ENCODE assay signal across 23 cellular contexts in genomic region chr18:49500136-49500921, GRCh38. TPM values are rescaled to one million over a fixed set of nuclear protein-coding genes. Genes with fewer than 3 reads are reported as not detected.
DNase-seq lines count a peak whose midpoint lies in the region; ATAC-seq, FAIRE-seq and TF ChIP-seq lines count a peak whose summit lies in the region.
"Had no signal": no experiment of that assay in that cellular context is flagged by ENCODE, and none has a peak within 500 bp of the region (broad histone marks: within the 10 kb centered on the region; RNA-seq: fewer than 3 reads in every experiment).

No MANE protein-coding gene starts in this region.

- no peak overlapping the region for H2AK9ac ChIP-seq in IMR-90 (replicated peaks; ENCODE audit: low read depth, low read length, poor library complexity)

- H4K5ac ChIP-seq in IMR-90 (ENCODE audit: low read depth, low read length) (no peak overlapping the region), H1 (ENCODE audit: insufficient read length, low read depth, low read length) (no peak overlapping the region)

- H2BK12ac ChIP-seq in H1 (ENCODE audit: low read depth, low read length) = no peak overlapping the region

- H2AK5ac ChIP-seq in IMR-90 (ENCODE audit: low read depth, low read length) (no peak overlapping the region), H1 (ENCODE audit: low read depth, low read length) (no peak overlapping the region)

- no TSS peak for BruUV-seq in IMR-90 (replicated peaks; lab: Mats Ljungman, UMichigan)

- peaks cover 1% of the 10 kb centered on the region; the same call in 1 of the 2 replicates for H3K4me1 ChIP-seq in IMR-90 (ENCODE audit: control insufficient read depth, insufficient read depth, low read length)
- peaks cover 2 to 9% (median 9%) of the 10 kb centered on the region in 4 experiments; a peak in 3 of 7 replicates for H3K4me1 ChIP-seq in H1 (replicated peaks in 1 of 4; ENCODE audit: control insufficient read depth in 3 of 4, insufficient read depth in 4 of 4, low read length in 3 of 4)

- H2BK5ac ChIP-seq in IMR-90 (ENCODE audit: low read depth, low read length, poor library complexity, severe bottlenecking) (no peak overlapping the region), H1 (ENCODE audit: low read depth, low read length) (no peak overlapping the region)

- no peak overlapping the region for H3K4me3 Mint-ChIP-seq in CD4-positive, alpha-beta T cell
- H3K4me3 Mint-ChIP-seq: activated CD8-positive, alpha-beta T cell treated with anti-CD3 and anti-CD28 coated beads for 36 hours; IgD-negative memory B cell; stimulated activated memory B cell treated with anti-CD40 and anti-IgM and Interleukin-4, amounts not matched to agents 10 μg/mL and 1 μg/mL and 100 μg/mL, for 72 hours had no signal

- H4K20me1 ChIP-seq in IMR-90 (ENCODE audit: insufficient read depth, low read length) (no peaks in the 10 kb centered on the region), H1 (replicated peaks in 1 of 2; ENCODE audit: control insufficient read depth in 1 of 2, insufficient read depth in 2 of 2, low read length in 2 of 2) (no peaks in the 10 kb centered on the region), neural cell (ENCODE audit: insufficient read depth) (no peaks in the 10 kb centered on the region)

- peak; percentile 59 for DNase-seq in ELF-1 (ENCODE audit: low read depth, low spot score)
- no peak for DNase-seq in IMR-90
- no peak for DNase-seq in H1 (ENCODE audit: low read depth in 1 of 2, low spot score in 2 of 2)
- no peak for DNase-seq in NCI-H510A treated with DMSO at 0.1 percent for 48 hours (lab: John Stamatoyannopoulos, UW)
- DNase-seq in SK-N-DZ (ENCODE audit: low spot score) = no peak
- DNase-seq in CD4-positive, alpha-beta T cell = no peak
- DNase-seq: activated CD4-positive, CD25-positive, alpha-beta regulatory T cell; activated CD8-positive, alpha-beta T cell treated with anti-CD3 and anti-CD28 coated beads for 36 hours; activated gamma-delta T cell treated with Interleukin-2 at 50 U/mL for 16 hours; caudate nucleus; effector CD4-positive, alpha-beta T cell; GDM1; left ventricle myocardium superior; MG63; NCI-H1694 treated with DMSO at 0.1 percent for 48 hours; stimulated activated CD4-positive, alpha-beta T cell treated with anti-CD3 and anti-CD28 coated beads, Interleukin-1b, Interleukin-23, amount 100 ng/mL, for 48 hours had no signal

- H2BK15ac ChIP-seq in IMR-90 (ENCODE audit: low read depth, low read length) (no peak overlapping the region), H1 (ENCODE audit: low read length) (no peak overlapping the region)

- no peak overlapping the region for H4K8ac ChIP-seq in IMR-90 (ENCODE audit: low read depth in 2 of 2, low read length in 2 of 2)
- H4K8ac ChIP-seq in H1 (ENCODE audit: extremely low read depth, insufficient read depth, low read length) = no peak overlapping the region

- H3K36me3 ChIP-seq in IMR-90 (ENCODE audit: control insufficient read depth, insufficient read depth, low read length) = no peaks in the 10 kb centered on the region
- no peaks in the 10 kb centered on the region for H3K36me3 ChIP-seq in H1 (ENCODE audit: control insufficient read depth in 2 of 4, insufficient read depth in 4 of 4, low read length in 3 of 4)
- no peaks in the 10 kb centered on the region for H3K36me3 ChIP-seq in neural cell (ENCODE audit: insufficient read depth, low read length)
- H3K36me3 ChIP-seq: MG63, thoracic aorta had no signal

- H2BK120ac ChIP-seq in IMR-90 (ENCODE audit: low read depth, low read length) (no peak overlapping the region), H1 (replicated peaks; ENCODE audit: low read depth, low read length) (no peak overlapping the region)

- peaks cover 19% of the 10 kb centered on the region for H3K27me3 ChIP-seq in IMR-90 (ENCODE audit: control insufficient read depth, insufficient read depth, low read length)
- no peaks in the 10 kb centered on the region for H3K27me3 ChIP-seq in H1 (replicated peaks in 1 of 4; ENCODE audit: control insufficient read depth in 3 of 4, extremely low read depth in 1 of 4, insufficient read depth in 3 of 4, low read length in 3 of 4)
- H3K27me3 ChIP-seq in neural cell (ENCODE audit: insufficient read depth, low read depth, low read length) = no peaks in the 10 kb centered on the region
- peaks cover 16% of the 10 kb centered on the region for H3K27me3 ChIP-seq in CD4-positive, alpha-beta T cell (ENCODE audit: control insufficient read depth, insufficient read depth, low read length)
- H3K27me3 ChIP-seq: MG63 had no signal

- WGBS in IMR-90 (ENCODE audit: extremely low coverage in 2 of 2, insufficient read length in 1 of 2), 2 experiments = 60% methylated on average over 1 of the region's 15 CpGs; no CpG with 5 or more reads in 1 of the 2 experiments
- 31% methylated on average over 15 of the region's 15 CpGs; no CpG with 5 or more reads in 1 of the 2 experiments for WGBS in H1 (ENCODE audit: extremely low coverage in 1 of 2, insufficient coverage in 1 of 2, insufficient read length in 1 of 2, insufficient replicate concordance in 2 of 2, low coverage in 1 of 2, low lambda C conversion rate in 2 of 2, missing lambda C conversion rate in 1 of 2), 2 experiments

- TF ChIP-seq RAD21 in IMR-90 (IDR thresholded peaks at IDR 0.05; ENCODE audit: low read length) (no peak), H1 (IDR thresholded peaks at IDR 0.05 in 1 of 2, conservative IDR thresholded peaks at IDR 0.05 in 1 of 2; ENCODE audit: low read depth in 2 of 2, low read length in 2 of 2) (no peak; a peak in 1 of 4 replicates), neural cell (conservative IDR thresholded peaks at IDR 0.05) (peak; percentile 9)

- H3K18ac ChIP-seq in IMR-90 (ENCODE audit: low read depth, low read length) (no peak overlapping the region), H1 (ENCODE audit: extremely low read depth, low read length) (no peak overlapping the region)

- no peaks in the 10 kb centered on the region for H3F3A ChIP-seq in neural cell (ENCODE audit: insufficient read depth, low read length, poor library complexity, severe bottlenecking)

- no peak overlapping the region for H3K27ac Mint-ChIP-seq in CD4-positive, alpha-beta T cell
- H3K27ac Mint-ChIP-seq: activated CD8-positive, alpha-beta T cell treated with anti-CD3 and anti-CD28 coated beads for 36 hours; stimulated activated memory B cell treated with anti-CD40 and anti-IgM and Interleukin-4, amounts not matched to agents 10 μg/mL and 1 μg/mL and 100 μg/mL, for 72 hours had no signal

- H3K56ac ChIP-seq in IMR-90 (ENCODE audit: extremely low read depth, insufficient read depth, low read length) (no peak overlapping the region), H1 (replicated peaks; ENCODE audit: insufficient read length, low read depth, low read length) (no peak overlapping the region)

- TF ChIP-seq EP300 in H1 (IDR thresholded peaks at IDR 0.05; ENCODE audit: borderline replicate concordance in 1 of 2, low read depth in 2 of 2, low read length in 2 of 2) = peak in 1 of 2 experiments; percentile 41; a peak in 1 of 3 replicates
- TF ChIP-seq EP300 in neural cell (conservative IDR thresholded peaks at IDR 0.05; ENCODE audit: poor library complexity, severe bottlenecking) = peak; percentile 69

- H3K4me1 Mint-ChIP-seq in CD4-positive, alpha-beta T cell (ENCODE audit: low read depth) = no peaks in the 10 kb centered on the region

- H3K9me1 ChIP-seq in IMR-90 (ENCODE audit: insufficient read depth, low read length) = no peaks in the 10 kb centered on the region

- CTCF ChIA-PET in IMR-90 (lab: Yijun Ruan, JAX) (interaction anchor here (1.4 kb wide), 1 partner anchor 10 kb away, joined by 7 read pairs; no protein-coding TSS in a partner anchor), H1 (lab: Charles Lee; ENCODE audit: partially characterized antibody) (interaction anchor here (0.7 to 1.6 kb wide), 10 partner anchors 11 to 360 kb away, joined by 3 to 13 read pairs (median 4); no protein-coding TSS in a partner anchor)
- CTCF ChIA-PET in CD4-positive, alpha-beta T cell (lab: Charles Lee) = interaction anchor here (0.6 to 1.5 kb wide), 2 partner anchors 10 to 14 kb away, joined by 3 to 4 read pairs; no protein-coding TSS in a partner anchor

- H3K79me1 ChIP-seq in IMR-90 (ENCODE audit: low read depth in 1 of 2, low read length in 2 of 2) (no peaks in the 10 kb centered on the region), H1 (ENCODE audit: low read depth, low read length) (no peaks in the 10 kb centered on the region)

- H3K9me3 ChIP-seq in IMR-90 (ENCODE audit: control insufficient read depth, insufficient read depth, low read length) (no peaks in the 10 kb centered on the region; the same call in 1 of the 2 replicates), H1 (ENCODE audit: insufficient read depth in 2 of 2, low read depth in 1 of 2, low read length in 1 of 2) (no peaks in the 10 kb centered on the region), neural cell (ENCODE audit: low read length) (no peaks in the 10 kb centered on the region)
- H3K9me3 ChIP-seq in CD4-positive, alpha-beta T cell (ENCODE audit: control insufficient read depth, low read length) = no peaks in the 10 kb centered on the region
- H3K9me3 ChIP-seq: thoracic aorta had no signal

- TF ChIP-seq POLR2A in IMR-90 (IDR thresholded peaks at IDR 0.05; ENCODE audit: low read depth, low read length) (no peak), H1 (IDR thresholded peaks at IDR 0.05; ENCODE audit: control extremely low read depth in 1 of 2, low read depth in 2 of 2, low read length in 2 of 2) (no peak)

- ATAC-seq in IMR-90 (ENCODE audit: low read depth) = peak; percentile 24; the same call in 1 of the 2 replicates
- no peak for ATAC-seq in GM18519 (IDR thresholded peaks at IDR 0.05; ENCODE audit: low FRiP score, unreplicated experiment)
- ATAC-seq in CD4-positive, alpha-beta T cell (ENCODE audit: poor library complexity) = no peak
- ATAC-seq: activated CD8-positive, alpha-beta T cell treated with anti-CD3 and anti-CD28 coated beads for 36 hours; esophagus mucosa; left ventricle myocardium superior; stimulated activated memory B cell treated with anti-CD40 and anti-IgM and Interleukin-4, amounts not matched to agents 10 μg/mL and 1 μg/mL and 100 μg/mL, for 72 hours had no signal

- H3K14ac ChIP-seq in IMR-90 (replicated peaks; ENCODE audit: low read depth, low read length) (no peak overlapping the region), H1 (ENCODE audit: insufficient read length) (no peak overlapping the region)

- FAIRE-seq in H1 (lab: Jason Lieb, UNC) = peak; percentile 36

- H2AFZ ChIP-seq in IMR-90 (replicated peaks; ENCODE audit: low read length, poor library complexity) = no peak overlapping the region
- no peak overlapping the region for H2AFZ ChIP-seq in H1 (ENCODE audit: low read length)
- H2AFZ ChIP-seq in neural cell (ENCODE audit: low read depth, low read length) = no peak overlapping the region

- dilution Hi-C loops in IMR-90 (cut with HindIII; ENCODE audit: low sequenced_read_pairs, unreplicated experiment) = no loop called here

- no peaks in the 10 kb centered on the region for H3K79me2 ChIP-seq in H1 (ENCODE audit: control insufficient read depth in 1 of 2, insufficient read depth in 2 of 2, low read length in 2 of 2)
- H3K79me2 ChIP-seq in neural cell (replicated peaks; ENCODE audit: insufficient read depth, low read length) = no peaks in the 10 kb centered on the region

- H3K27ac ChIP-seq in IMR-90 (ENCODE audit: insufficient read depth, low read length) = no peak overlapping the region
- H3K27ac ChIP-seq in H1 (ENCODE audit: low read depth, low read length) = no peak overlapping the region
- H3K27ac ChIP-seq in neural cell (ENCODE audit: low read length) = no peak overlapping the region
- H3K27ac ChIP-seq in CD4-positive, alpha-beta T cell (ENCODE audit: low read depth, low read length) = no peak overlapping the region
- H3K27ac ChIP-seq: C4-2B, thoracic aorta had no signal

- intact Hi-C loops in IMR-90 (cut with micrococcal nuclease) = no loop called here
- intact Hi-C loops in CD4-positive, alpha-beta T cell (cut with DNase I, micrococcal nuclease) = no loop called here

- no peak for TF ChIP-seq CTCF in IMR-90 (conservative IDR thresholded peaks at IDR 0.05; ENCODE audit: low read depth, low read length)
- TF ChIP-seq CTCF in H1 (IDR thresholded peaks at IDR 0.05; ENCODE audit: control extremely low read depth in 1 of 3, insufficient read depth in 1 of 3, low read depth in 1 of 3, low read length in 3 of 3) = peak in 2 of 3 experiments; percentile 12 to 25; a peak in 3 of 4 replicates
- peak; percentile 30 for TF ChIP-seq CTCF in neural cell (IDR thresholded peaks at IDR 0.05; ENCODE audit: poor library complexity, severe bottlenecking)
- no peak for TF ChIP-seq CTCF in CD4-positive, alpha-beta T cell (IDR thresholded peaks at IDR 0.05)

- H3K36me3 Mint-ChIP-seq in CD4-positive, alpha-beta T cell (ENCODE audit: low read depth) = no peaks in the 10 kb centered on the region
- H3K36me3 Mint-ChIP-seq: IgD-negative memory B cell; stimulated activated memory B cell treated with anti-CD40 and anti-IgM and Interleukin-4, amounts not matched to agents 10 μg/mL and 1 μg/mL and 100 μg/mL, for 72 hours had no signal

- no peak overlapping the region for H3K9ac ChIP-seq in IMR-90 (ENCODE audit: low read depth, low read length)
- H3K9ac ChIP-seq in H1 (replicated peaks in 1 of 4; ENCODE audit: extremely low read depth in 1 of 4, low read depth in 3 of 4, low read length in 3 of 4) = no peak overlapping the region
- H3K9ac ChIP-seq in neural cell (ENCODE audit: low read length) = peak overlapping the region; percentile 15

- no peaks in the 10 kb centered on the region for H3K9me2 ChIP-seq in neural cell (ENCODE audit: insufficient read depth, low read length)

- in situ Hi-C loops in IMR-90 (cut with MboI; ENCODE audit: low sequenced_read_pairs) = loop anchor here (25.0 kb wide), 1 partner anchor 687 kb away; the partner anchor contains the start of gene MYO5B

- no peaks in the 10 kb centered on the region for H3K9me3 Mint-ChIP-seq in CD4-positive, alpha-beta T cell
- H3K9me3 Mint-ChIP-seq: activated CD8-positive, alpha-beta T cell treated with anti-CD3 and anti-CD28 coated beads for 36 hours; stimulated activated memory B cell treated with anti-CD40 and anti-IgM and Interleukin-4, amounts not matched to agents 10 μg/mL and 1 μg/mL and 100 μg/mL, for 72 hours had no signal

- H2BK20ac ChIP-seq in IMR-90 (ENCODE audit: low read depth, low read length) = no peak overlapping the region
- H2BK20ac ChIP-seq in H1 (ENCODE audit: low read length) = 0 out of 2 replicates have a peak overlapping the region, but pooled peaks have one; percentile 72

- no peaks in the 10 kb centered on the region for H3K23me2 ChIP-seq in H1 (ENCODE audit: low read depth, low read length)

- H3K4me3 ChIP-seq in IMR-90 (ENCODE audit: insufficient read depth, low read depth, low read length) = no peak overlapping the region
- peak overlapping the region in 1 of 4 experiments; percentile 29; a peak in 2 of 8 replicates for H3K4me3 ChIP-seq in H1 (ENCODE audit: extremely low read depth in 1 of 4, insufficient read depth in 2 of 4, low read depth in 3 of 4, low read length in 4 of 4)
- H3K4me3 ChIP-seq in neural cell (ENCODE audit: low read length) = peak overlapping the region; percentile 41
- H3K4me3 ChIP-seq: MG63, thoracic aorta had no signal

- POLR2A ChIA-PET in IMR-90 (lab: Charles Lee; ENCODE audit: unreplicated experiment) = interaction anchor here (0.6 kb wide), 1 partner anchor 227 kb away, joined by 7 read pairs; no protein-coding TSS in a partner anchor
- POLR2A ChIA-PET in H1 (lab: Charles Lee; ENCODE audit: partially characterized antibody) = interaction anchor here (0.9 to 7.2 kb wide), 6 partner anchors 9 to 290 kb away, joined by 3 to 58 read pairs (median 4); partner anchors contain the start of gene C18orf32
- POLR2A ChIA-PET in CD4-positive, alpha-beta T cell (lab: Charles Lee) = no interaction called here

- H4K91ac ChIP-seq in IMR-90 (ENCODE audit: insufficient read depth, low read depth, low read length) (no peak overlapping the region), H1 (replicated peaks; ENCODE audit: insufficient read length, low read length) (no peak overlapping the region)

- H3K4ac ChIP-seq in IMR-90 (ENCODE audit: low read depth, low read length) (no peak overlapping the region), H1 (replicated peaks; ENCODE audit: insufficient read length, low read depth, low read length) (no peak overlapping the region)

- H3K4me2 ChIP-seq in IMR-90 (ENCODE audit: low read depth, low read length) (no peak overlapping the region), H1 (ENCODE audit: insufficient read depth in 1 of 2, low read depth in 2 of 2, low read length in 2 of 2) (peak overlapping the region; percentile 46 to 54; a peak in 3 of 4 replicates), neural cell (ENCODE audit: low read length) (peak overlapping the region; percentile 54)

- H3K27me3 Mint-ChIP-seq in CD4-positive, alpha-beta T cell = peaks cover 30% of the 10 kb centered on the region

- H3K23ac ChIP-seq in IMR-90 (ENCODE audit: low read depth, low read length) (no peak overlapping the region), H1 (ENCODE audit: insufficient read length) (no peak overlapping the region)

RNA-seq across cellular contexts. Expression of gene RPL17, which starts 8.1 kb away (rescaled TPM):
- 3,967 and 4,184 TPM in 2 replicates for total RNA-seq in IMR-90 (2012; rRNA removed)
- 3,672 and 3,759 TPM in 2 replicates for polyA plus RNA-seq in IMR-90 (2012; rRNA removed)
- 1,565 and 6,932 TPM in 2 replicates for polyA plus RNA-seq in IMR-90 (2012; cell fraction: cytosol; rRNA removed)
- polyA plus RNA-seq in IMR-90 (2012; cell fraction: nucleus; rRNA removed; ENCODE audit: low replicate concordance) = 267 and 2,017 TPM in 2 replicates
- total RNA-seq in H1 (2021; fragmentation: NEBNext Ultra II Directional; extraction: Animal tissue kit (Norgen Biotek cat#: 25700)) = 2,692 and 2,707 TPM in 2 replicates
- 2,550 and 4,330 TPM in 2 replicates for polyA plus RNA-seq in H1 (2011; rRNA removed)
- 4,763 TPM for polyA plus RNA-seq in H1 (2011; cell fraction: cytosol; rRNA removed)
- 1,813 TPM for polyA plus RNA-seq in H1 (2011; cell fraction: nucleus; rRNA removed)
- polyA plus RNA-seq in H1 (2012, experiment 1 of 2) = 3,622 to 5,232 TPM (median 4,180 TPM) in 4 replicates
- polyA plus RNA-seq in H1 (2012, experiment 2 of 2) = 1,892 TPM
- 4,430 TPM for polyA plus RNA-seq in H1 (2013, experiment 1 of 2)
- 4,563 TPM for polyA plus RNA-seq in H1 (2013, experiment 2 of 2)
- polyA minus RNA-seq in H1 (2011; rRNA and poly(A)+ RNA removed) = 1,374 and 2,105 TPM in 2 replicates
- polyA minus RNA-seq in H1 (2011; cell fraction: cytosol; rRNA and poly(A)+ RNA removed) = 674 TPM
- polyA minus RNA-seq in H1 (2011; cell fraction: nucleus; rRNA and poly(A)+ RNA removed) = 1,076 TPM
- polyA plus RNA-seq in neural cell = 1,435 and 1,565 TPM in 2 replicates
- polyA minus RNA-seq in neural cell = 483 and 601 TPM in 2 replicates
- polyA plus RNA-seq in SK-N-DZ (2014; cell fraction: cytosol; rRNA removed) = 1,869 and 2,425 TPM in 2 replicates
- polyA plus RNA-seq in SK-N-DZ (2014; cell fraction: nucleus; rRNA removed) = 1,649 and 1,835 TPM in 2 replicates
- total RNA-seq in CD4-positive, alpha-beta T cell = 1,000 to 10,000 TPM; 3,011 to 3,031 TPM

RNA-seq across cellular contexts. Expression of gene C18orf32, which starts 13.3 kb away (rescaled TPM):
- total RNA-seq in IMR-90 (2012; rRNA removed) = 3.6 and 4.7 TPM in 2 replicates
- 20.8 and 21.4 TPM in 2 replicates for polyA plus RNA-seq in IMR-90 (2012; rRNA removed)
- 7.5 and 11.1 TPM in 2 replicates for polyA plus RNA-seq in IMR-90 (2012; cell fraction: cytosol; rRNA removed)
- polyA plus RNA-seq in IMR-90 (2012; cell fraction: nucleus; rRNA removed; ENCODE audit: low replicate concordance) = 2.3 and 4.4 TPM in 2 replicates
- total RNA-seq in H1 (2021; fragmentation: NEBNext Ultra II Directional; extraction: Animal tissue kit (Norgen Biotek cat#: 25700)) = 20.1 and 22.9 TPM in 2 replicates
- 14.9 and 17.3 TPM in 2 replicates for polyA plus RNA-seq in H1 (2011; rRNA removed)
- polyA plus RNA-seq in H1 (2011; cell fraction: cytosol; rRNA removed) = 21.1 TPM
- 11.5 TPM for polyA plus RNA-seq in H1 (2011; cell fraction: nucleus; rRNA removed)
- 5.7 to 9.1 TPM (median 8.2 TPM) in 4 replicates for polyA plus RNA-seq in H1 (2012, experiment 1 of 2)
- polyA plus RNA-seq in H1 (2012, experiment 2 of 2) = 17.5 TPM
- polyA plus RNA-seq in H1 (2013, experiment 1 of 2) = 39.6 TPM
- 42.4 TPM for polyA plus RNA-seq in H1 (2013, experiment 2 of 2)
- 1.1 and 1.7 TPM in 2 replicates for polyA minus RNA-seq in H1 (2011; rRNA and poly(A)+ RNA removed)
- polyA minus RNA-seq in H1 (2011; cell fraction: cytosol; rRNA and poly(A)+ RNA removed) = 8.6 TPM
- 6.0 TPM for polyA minus RNA-seq in H1 (2011; cell fraction: nucleus; rRNA and poly(A)+ RNA removed)
- polyA plus RNA-seq in neural cell = 573 and 594 TPM in 2 replicates
- polyA minus RNA-seq in neural cell = 120 and 135 TPM in 2 replicates
- 73.1 and 87.7 TPM in 2 replicates for polyA plus RNA-seq in SK-N-DZ (2014; cell fraction: cytosol; rRNA removed)
- polyA plus RNA-seq in SK-N-DZ (2014; cell fraction: nucleus; rRNA removed) = 44.2 and 62.9 TPM in 2 replicates
- 10 to 100 TPM; 38.2 to 40.1 TPM for total RNA-seq in CD4-positive, alpha-beta T cell

RNA-seq across cellular contexts. Expression of gene DYM, which starts 39.9 kb away (rescaled TPM):
- 19.4 and 25.3 TPM in 2 replicates for total RNA-seq in IMR-90 (2012; rRNA removed)
- polyA plus RNA-seq in IMR-90 (2012; rRNA removed) (12.9 and 13.0 TPM in 2 replicates), H1 (2011; rRNA removed) (25.5 and 32.9 TPM in 2 replicates), neural cell (25.4 and 29.6 TPM in 2 replicates)
- 8.4 and 14.2 TPM in 2 replicates for polyA plus RNA-seq in IMR-90 (2012; cell fraction: cytosol; rRNA removed)
- 6.4 and 11.3 TPM in 2 replicates for polyA plus RNA-seq in IMR-90 (2012; cell fraction: nucleus; rRNA removed; ENCODE audit: low replicate concordance)
- total RNA-seq in H1 (2021; fragmentation: NEBNext Ultra II Directional; extraction: Animal tissue kit (Norgen Biotek cat#: 25700)) = 60.7 and 63.8 TPM in 2 replicates
- polyA plus RNA-seq in H1 (2011; cell fraction: cytosol; rRNA removed) = 29.7 TPM
- 26.4 TPM for polyA plus RNA-seq in H1 (2011; cell fraction: nucleus; rRNA removed)
- polyA plus RNA-seq in H1 (2012, experiment 1 of 2) = 29.7 to 50.9 TPM (median 34.3 TPM) in 4 replicates
- polyA plus RNA-seq in H1 (2012, experiment 2 of 2) = 4.5 TPM
- 36.2 TPM for polyA plus RNA-seq in H1 (2013, experiment 1 of 2)
- 34.9 TPM for polyA plus RNA-seq in H1 (2013, experiment 2 of 2)
- polyA minus RNA-seq in H1 (2011; rRNA and poly(A)+ RNA removed) = 79.1 and 91.3 TPM in 2 replicates
- 50.1 TPM for polyA minus RNA-seq in H1 (2011; cell fraction: cytosol; rRNA and poly(A)+ RNA removed)
- polyA minus RNA-seq in H1 (2011; cell fraction: nucleus; rRNA and poly(A)+ RNA removed) = 183 TPM
- 91.6 and 92.0 TPM in 2 replicates for polyA minus RNA-seq in neural cell
- 29.4 and 35.8 TPM in 2 replicates for polyA plus RNA-seq in SK-N-DZ (2014; cell fraction: cytosol; rRNA removed)
- 8.0 and 14.2 TPM in 2 replicates for polyA plus RNA-seq in SK-N-DZ (2014; cell fraction: nucleus; rRNA removed)
- total RNA-seq in CD4-positive, alpha-beta T cell = 10 to 100 TPM; 45.3 to 48.2 TPM

Comparison
In these comparisons a context has a peak if more than half of its experiments do, and no peak if none do; other contexts are left out.
1. CTCF ChIP-seq: peak in H1 (2 of 3) and neural cell (single experiment); none in IMR-90 (single experiment) and CD4-positive, alpha-beta T cell (single experiment).